Comparison of ENCODE assay signal across 1 cellular context in the genomic region with DNA sequence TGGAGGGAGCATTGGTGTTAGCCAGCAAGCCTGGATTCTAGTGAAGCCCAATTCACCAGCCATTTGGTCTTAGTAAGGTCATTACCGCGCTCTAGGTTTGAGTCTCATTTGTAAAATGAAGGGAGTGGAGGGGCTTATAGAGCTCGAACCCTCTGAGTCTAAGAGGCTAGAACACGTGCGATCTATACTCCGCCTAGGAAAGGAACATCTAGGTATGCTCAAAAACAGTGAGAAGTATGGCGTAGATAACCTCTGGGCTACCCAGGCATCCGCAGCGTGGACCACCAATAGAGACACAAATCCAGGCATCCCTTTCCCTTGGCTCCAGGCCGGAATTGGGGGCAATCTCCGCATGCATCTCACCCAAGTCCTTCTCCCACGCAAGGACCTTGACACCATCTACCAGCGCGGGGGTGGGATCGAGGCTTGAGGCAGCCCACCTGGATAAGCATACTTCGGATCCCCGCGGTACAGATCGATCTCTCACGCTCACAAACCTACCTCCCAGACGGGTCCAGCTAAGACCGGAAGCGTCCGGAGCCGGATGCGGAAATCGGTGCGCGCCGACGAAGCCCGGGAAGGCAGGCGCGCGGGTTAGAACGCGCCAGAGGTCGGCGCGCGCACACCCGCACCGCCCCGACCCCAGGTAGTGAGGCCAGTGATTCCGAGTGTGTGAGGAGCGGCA.
TF ChIP-seq lines count a peak whose summit lies in the region.

TSS of gene METTL25B (plus strand) at position 556 of the 685 bp plus-strand sequence. CDS start 636 bp downstream, outside the sequence.

TF ChIP-seq in HepG2, 621 proteins besides CTCF, POLR2A, EP300 and RAD21 (continued from another document and continues in another):
- no peak for TF ChIP-seq ZNF280B (CRISPR knock-in tag; IDR thresholded peaks at IDR 0.05; ENCODE audit: borderline replicate concordance)
- TF ChIP-seq SAP130 (CRISPR knock-in tag; IDR thresholded peaks at IDR 0.05; ENCODE audit: low read depth), result peak; percentile 68
- no peak for TF ChIP-seq NCOA1 (CRISPR knock-in tag; IDR thresholded peaks at IDR 0.05)
- TF ChIP-seq, protein P1, sequence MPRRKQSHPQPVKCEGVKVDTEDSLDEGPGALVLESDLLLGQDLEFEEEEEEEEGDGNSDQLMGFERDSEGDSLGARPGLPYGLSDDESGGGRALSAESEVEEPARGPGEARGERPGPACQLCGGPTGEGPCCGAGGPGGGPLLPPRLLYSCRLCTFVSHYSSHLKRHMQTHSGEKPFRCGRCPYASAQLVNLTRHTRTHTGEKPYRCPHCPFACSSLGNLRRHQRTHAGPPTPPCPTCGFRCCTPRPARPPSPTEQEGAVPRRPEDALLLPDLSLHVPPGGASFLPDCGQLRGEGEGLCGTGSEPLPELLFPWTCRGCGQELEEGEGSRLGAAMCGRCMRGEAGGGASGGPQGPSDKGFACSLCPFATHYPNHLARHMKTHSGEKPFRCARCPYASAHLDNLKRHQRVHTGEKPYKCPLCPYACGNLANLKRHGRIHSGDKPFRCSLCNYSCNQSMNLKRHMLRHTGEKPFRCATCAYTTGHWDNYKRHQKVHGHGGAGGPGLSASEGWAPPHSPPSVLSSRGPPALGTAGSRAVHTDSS (CRISPR knock-in tag; conservative IDR thresholded peaks at IDR 0.05), result no peak
- TF ChIP-seq ZNF557 (CRISPR knock-in tag; IDR thresholded peaks at IDR 0.05), result no peak
- TF ChIP-seq ZNF205 (CRISPR knock-in tag; IDR thresholded peaks at IDR 0.05), result no peak
- TF ChIP-seq NPAS2 (CRISPR knock-in tag; IDR thresholded peaks at IDR 0.05; ENCODE audit: borderline replicate concordance), result no peak
- no peak; the same call in 1 of the 2 replicates for TF ChIP-seq SALL1 (CRISPR knock-in tag; IDR thresholded peaks at IDR 0.05)
- TF ChIP-seq ZNF230 (CRISPR knock-in tag; IDR thresholded peaks at IDR 0.05), result peak; percentile 52; the same call in 1 of the 2 replicates
- no peak for TF ChIP-seq RFX5 (IDR thresholded peaks at IDR 0.05; ENCODE audit: low read depth, low read length)
- TF ChIP-seq MAX (IDR thresholded peaks at IDR 0.05), result peak; percentile 41; the same call in 1 of the 2 replicates
- TF ChIP-seq, protein P2, sequence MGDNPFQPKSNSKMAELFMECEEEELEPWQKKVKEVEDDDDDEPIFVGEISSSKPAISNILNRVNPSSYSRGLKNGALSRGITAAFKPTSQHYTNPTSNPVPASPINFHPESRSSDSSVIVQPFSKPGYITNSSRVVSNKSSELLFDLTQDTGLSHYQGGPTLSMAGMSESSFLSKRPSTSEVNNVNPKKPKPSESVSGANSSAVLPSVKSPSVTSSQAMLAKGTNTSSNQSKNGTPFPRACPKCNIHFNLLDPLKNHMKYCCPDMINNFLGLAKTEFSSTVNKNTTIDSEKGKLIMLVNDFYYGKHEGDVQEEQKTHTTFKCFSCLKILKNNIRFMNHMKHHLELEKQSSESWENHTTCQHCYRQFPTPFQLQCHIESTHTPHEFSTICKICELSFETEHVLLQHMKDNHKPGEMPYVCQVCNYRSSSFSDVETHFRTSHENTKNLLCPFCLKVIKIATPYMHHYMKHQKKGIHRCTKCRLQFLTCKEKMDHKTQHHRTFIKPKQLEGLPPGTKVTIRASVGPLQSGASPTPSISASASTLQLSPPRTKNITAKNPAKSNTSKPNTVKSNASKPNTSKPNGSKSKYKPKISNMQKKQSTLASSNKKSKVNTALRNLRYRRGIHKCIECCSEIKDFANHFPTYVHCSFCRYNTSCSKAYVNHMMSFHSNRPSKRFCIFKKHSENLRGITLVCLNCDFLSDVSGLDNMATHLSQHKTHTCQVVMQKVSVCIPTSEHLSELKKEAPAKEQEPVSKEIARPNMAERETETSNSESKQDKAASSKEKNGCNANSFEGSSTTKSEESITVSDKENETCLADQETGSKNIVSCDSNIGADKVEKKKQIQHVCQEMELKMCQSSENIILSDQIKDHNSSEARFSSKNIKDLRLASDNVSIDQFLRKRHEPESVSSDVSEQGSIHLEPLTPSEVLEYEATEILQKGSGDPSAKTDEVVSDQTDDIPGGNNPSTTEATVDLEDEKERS (CRISPR knock-in tag; IDR thresholded peaks at IDR 0.05), result 0 out of 2 replicates have a peak, but pooled peaks have one; percentile 19
- TF ChIP-seq HNRNPH1 (optimal IDR thresholded peaks at IDR 0.05; ENCODE audit: low read depth, low read length), result no peak
- TF ChIP-seq NFYC (CRISPR knock-in tag; IDR thresholded peaks at IDR 0.05), result peak; percentile 13; the same call in 1 of the 2 replicates
- TF ChIP-seq PHF20 (CRISPR knock-in tag; IDR thresholded peaks at IDR 0.05), result peak; percentile 83
- TF ChIP-seq MEIS1 (CRISPR knock-in tag; IDR thresholded peaks at IDR 0.05; ENCODE audit: borderline replicate concordance), result no peak
- peak; percentile 33; the same call in 1 of the 2 replicates for TF ChIP-seq ZNF782 (CRISPR knock-in tag; IDR thresholded peaks at IDR 0.05; ENCODE audit: borderline replicate concordance)
- no peak for TF ChIP-seq HMG20A (CRISPR knock-in tag; IDR thresholded peaks at IDR 0.05; ENCODE audit: borderline replicate concordance)
- TF ChIP-seq FOXA3 (CRISPR knock-in tag; IDR thresholded peaks at IDR 0.05), result no peak
- TF ChIP-seq RBFOX2 (IDR thresholded peaks at IDR 0.05; ENCODE audit: low read depth, low read length), result peak; percentile 88
- TF ChIP-seq LBX2 (CRISPR knock-in tag; IDR thresholded peaks at IDR 0.05; ENCODE audit: borderline replicate concordance), result no peak
- TF ChIP-seq ZNF616 (CRISPR knock-in tag; IDR thresholded peaks at IDR 0.05; ENCODE audit: low read depth), result no peak; the same call in 1 of the 2 replicates
- TF ChIP-seq, protein P3, sequence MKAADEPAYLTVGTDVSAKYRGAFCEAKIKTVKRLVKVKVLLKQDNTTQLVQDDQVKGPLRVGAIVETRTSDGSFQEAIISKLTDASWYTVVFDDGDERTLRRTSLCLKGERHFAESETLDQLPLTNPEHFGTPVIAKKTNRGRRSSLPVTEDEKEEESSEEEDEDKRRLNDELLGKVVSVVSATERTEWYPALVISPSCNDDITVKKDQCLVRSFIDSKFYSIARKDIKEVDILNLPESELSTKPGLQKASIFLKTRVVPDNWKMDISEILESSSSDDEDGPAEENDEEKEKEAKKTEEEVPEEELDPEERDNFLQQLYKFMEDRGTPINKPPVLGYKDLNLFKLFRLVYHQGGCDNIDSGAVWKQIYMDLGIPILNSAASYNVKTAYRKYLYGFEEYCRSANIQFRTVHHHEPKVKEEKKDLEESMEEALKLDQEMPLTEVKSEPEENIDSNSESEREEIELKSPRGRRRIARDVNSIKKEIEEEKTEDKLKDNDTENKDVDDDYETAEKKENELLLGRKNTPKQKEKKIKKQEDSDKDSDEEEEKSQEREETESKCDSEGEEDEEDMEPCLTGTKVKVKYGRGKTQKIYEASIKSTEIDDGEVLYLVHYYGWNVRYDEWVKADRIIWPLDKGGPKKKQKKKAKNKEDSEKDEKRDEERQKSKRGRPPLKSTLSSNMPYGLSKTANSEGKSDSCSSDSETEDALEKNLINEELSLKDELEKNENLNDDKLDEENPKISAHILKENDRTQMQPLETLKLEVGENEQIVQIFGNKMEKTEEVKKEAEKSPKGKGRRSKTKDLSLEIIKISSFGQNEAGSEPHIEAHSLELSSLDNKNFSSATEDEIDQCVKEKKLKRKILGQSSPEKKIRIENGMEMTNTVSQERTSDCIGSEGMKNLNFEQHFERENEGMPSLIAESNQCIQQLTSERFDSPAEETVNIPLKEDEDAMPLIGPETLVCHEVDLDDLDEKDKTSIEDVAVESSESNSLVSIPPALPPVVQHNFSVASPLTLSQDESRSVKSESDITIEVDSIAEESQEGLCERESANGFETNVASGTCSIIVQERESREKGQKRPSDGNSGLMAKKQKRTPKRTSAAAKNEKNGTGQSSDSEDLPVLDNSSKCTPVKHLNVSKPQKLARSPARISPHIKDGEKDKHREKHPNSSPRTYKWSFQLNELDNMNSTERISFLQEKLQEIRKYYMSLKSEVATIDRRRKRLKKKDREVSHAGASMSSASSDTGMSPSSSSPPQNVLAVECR (CRISPR knock-in tag; IDR thresholded peaks at IDR 0.05; ENCODE audit: borderline replicate concordance), result peak; percentile 40; the same call in 1 of the 2 replicates
- no peak for TF ChIP-seq SIX4 (CRISPR knock-in tag; IDR thresholded peaks at IDR 0.05)
- 0 out of 2 replicates have a peak, but pooled peaks have one; percentile 24 for TF ChIP-seq ZSCAN25 (CRISPR knock-in tag; IDR thresholded peaks at IDR 0.05)
- TF ChIP-seq HCFC1 (IDR thresholded peaks at IDR 0.05; ENCODE audit: low read depth, low read length), result peak; percentile 56
- TF ChIP-seq ZNF343 (CRISPR knock-in tag; IDR thresholded peaks at IDR 0.05), result 0 out of 2 replicates have a peak, but pooled peaks have one; percentile 25
- no peak for TF ChIP-seq ZNF780A (CRISPR knock-in tag; IDR thresholded peaks at IDR 0.05)
- peak; percentile 44; the same call in 1 of the 2 replicates for TF ChIP-seq REPIN1 (CRISPR knock-in tag; IDR thresholded peaks at IDR 0.05; ENCODE audit: borderline replicate concordance, low read depth)
- TF ChIP-seq, protein P4, sequence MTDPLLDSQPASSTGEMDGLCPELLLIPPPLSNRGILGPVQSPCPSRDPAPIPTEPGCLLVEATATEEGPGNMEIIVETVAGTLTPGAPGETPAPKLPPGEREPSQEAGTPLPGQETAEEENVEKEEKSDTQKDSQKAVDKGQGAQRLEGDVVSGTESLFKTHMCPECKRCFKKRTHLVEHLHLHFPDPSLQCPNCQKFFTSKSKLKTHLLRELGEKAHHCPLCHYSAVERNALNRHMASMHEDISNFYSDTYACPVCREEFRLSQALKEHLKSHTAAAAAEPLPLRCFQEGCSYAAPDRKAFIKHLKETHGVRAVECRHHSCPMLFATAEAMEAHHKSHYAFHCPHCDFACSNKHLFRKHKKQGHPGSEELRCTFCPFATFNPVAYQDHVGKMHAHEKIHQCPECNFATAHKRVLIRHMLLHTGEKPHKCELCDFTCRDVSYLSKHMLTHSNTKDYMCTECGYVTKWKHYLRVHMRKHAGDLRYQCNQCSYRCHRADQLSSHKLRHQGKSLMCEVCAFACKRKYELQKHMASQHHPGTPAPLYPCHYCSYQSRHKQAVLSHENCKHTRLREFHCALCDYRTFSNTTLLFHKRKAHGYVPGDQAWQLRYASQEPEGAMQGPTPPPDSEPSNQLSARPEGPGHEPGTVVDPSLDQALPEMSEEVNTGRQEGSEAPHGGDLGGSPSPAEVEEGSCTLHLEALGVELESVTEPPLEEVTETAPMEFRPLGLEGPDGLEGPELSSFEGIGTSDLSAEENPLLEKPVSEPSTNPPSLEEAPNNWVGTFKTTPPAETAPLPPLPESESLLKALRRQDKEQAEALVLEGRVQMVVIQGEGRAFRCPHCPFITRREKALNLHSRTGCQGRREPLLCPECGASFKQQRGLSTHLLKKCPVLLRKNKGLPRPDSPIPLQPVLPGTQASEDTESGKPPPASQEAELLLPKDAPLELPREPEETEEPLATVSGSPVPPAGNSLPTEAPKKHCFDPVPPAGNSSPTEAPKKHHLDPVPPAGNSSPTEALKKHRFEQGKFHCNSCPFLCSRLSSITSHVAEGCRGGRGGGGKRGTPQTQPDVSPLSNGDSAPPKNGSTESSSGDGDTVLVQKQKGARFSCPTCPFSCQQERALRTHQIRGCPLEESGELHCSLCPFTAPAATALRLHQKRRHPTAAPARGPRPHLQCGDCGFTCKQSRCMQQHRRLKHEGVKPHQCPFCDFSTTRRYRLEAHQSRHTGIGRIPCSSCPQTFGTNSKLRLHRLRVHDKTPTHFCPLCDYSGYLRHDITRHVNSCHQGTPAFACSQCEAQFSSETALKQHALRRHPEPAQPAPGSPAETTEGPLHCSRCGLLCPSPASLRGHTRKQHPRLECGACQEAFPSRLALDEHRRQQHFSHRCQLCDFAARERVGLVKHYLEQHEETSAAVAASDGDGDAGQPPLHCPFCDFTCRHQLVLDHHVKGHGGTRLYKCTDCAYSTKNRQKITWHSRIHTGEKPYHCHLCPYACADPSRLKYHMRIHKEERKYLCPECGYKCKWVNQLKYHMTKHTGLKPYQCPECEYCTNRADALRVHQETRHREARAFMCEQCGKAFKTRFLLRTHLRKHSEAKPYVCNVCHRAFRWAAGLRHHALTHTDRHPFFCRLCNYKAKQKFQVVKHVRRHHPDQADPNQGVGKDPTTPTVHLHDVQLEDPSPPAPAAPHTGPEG (CRISPR knock-in tag; IDR thresholded peaks at IDR 0.05), result no peak
- TF ChIP-seq, protein P5, sequence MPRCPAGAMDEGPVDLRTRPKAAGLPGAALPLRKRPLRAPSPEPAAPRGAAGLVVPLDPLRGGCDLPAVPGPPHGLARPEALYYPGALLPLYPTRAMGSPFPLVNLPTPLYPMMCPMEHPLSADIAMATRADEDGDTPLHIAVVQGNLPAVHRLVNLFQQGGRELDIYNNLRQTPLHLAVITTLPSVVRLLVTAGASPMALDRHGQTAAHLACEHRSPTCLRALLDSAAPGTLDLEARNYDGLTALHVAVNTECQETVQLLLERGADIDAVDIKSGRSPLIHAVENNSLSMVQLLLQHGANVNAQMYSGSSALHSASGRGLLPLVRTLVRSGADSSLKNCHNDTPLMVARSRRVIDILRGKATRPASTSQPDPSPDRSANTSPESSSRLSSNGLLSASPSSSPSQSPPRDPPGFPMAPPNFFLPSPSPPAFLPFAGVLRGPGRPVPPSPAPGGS (CRISPR knock-in tag; IDR thresholded peaks at IDR 0.05), result peak; percentile 63
- TF ChIP-seq ZSCAN31 (CRISPR knock-in tag; IDR thresholded peaks at IDR 0.05; ENCODE audit: low read depth), result no peak
- no peak for TF ChIP-seq TEAD2 (CRISPR knock-in tag; IDR thresholded peaks at IDR 0.05)
- no peak for TF ChIP-seq PRMT3 (CRISPR knock-in tag; IDR thresholded peaks at IDR 0.05; ENCODE audit: borderline replicate concordance, low read depth)
- TF ChIP-seq JUNB (CRISPR knock-in tag; IDR thresholded peaks at IDR 0.05; ENCODE audit: borderline replicate concordance), result no peak
- peak; percentile 63; the same call in 1 of the 2 replicates for TF ChIP-seq TARDBP (CRISPR knock-in tag; IDR thresholded peaks at IDR 0.05)
- TF ChIP-seq NCOR1 (IDR thresholded peaks at IDR 0.05; ENCODE audit: borderline replicate concordance, low read length), result no peak
- TF ChIP-seq MED13 (CRISPR knock-in tag; IDR thresholded peaks at IDR 0.05), result no peak
- TF ChIP-seq ZNF788 (CRISPR knock-in tag; IDR thresholded peaks at IDR 0.05; ENCODE audit: borderline replicate concordance), result no peak
- peak; percentile 71; the same call in 1 of the 2 replicates for TF ChIP-seq MYC (CRISPR knock-in tag; IDR thresholded peaks at IDR 0.05; ENCODE audit: borderline replicate concordance)
- no peak for TF ChIP-seq ZNF7 (CRISPR knock-in tag; IDR thresholded peaks at IDR 0.05)
